ENCODE assay signal across 8 cellular contexts in genomic region chr22:29765905-29766631, GRCh38. TPM values are rescaled to one million over a fixed set of nuclear protein-coding genes. Genes with fewer than 3 reads are reported as not detected.
DNase-seq lines count a peak whose midpoint lies in the region; ATAC-seq and TF ChIP-seq lines count a peak whose summit lies in the region.

No MANE protein-coding gene starts in this region.

- H3K4me1 Mint-ChIP-seq in activated CD8-positive, alpha-beta memory T cell treated with anti-CD3 and anti-CD28 coated beads, Interleukin-2, amount 10 ng/mL, durations not matched to agents 7 days and 5 days: peaks cover 29% of the 10 kb centered on the region
- H3K4me1 Mint-ChIP-seq in activated B cell treated with CpG ODN at 0.5 μM for 24 hours: peaks cover 32% of the 10 kb centered on the region

- intact Hi-C loops in activated B cell treated with CpG ODN at 0.5 μM for 24 hours (cut with micrococcal nuclease): loop anchor here (2.0 to 5.0 kb wide), 2 partner anchors 213 to 499 kb away; partner anchors contain the start of genes EWSR1, RHBDD3 and THOC5
- intact Hi-C loops in prostate gland (cut with DNase I): loop anchor here (10.0 kb wide), 1 partner anchor 119 kb away; the partner anchor contains the start of gene MTMR3

- peak overlapping the region; percentile 88 for H3K27ac Mint-ChIP-seq in activated CD8-positive, alpha-beta memory T cell treated with anti-CD3 and anti-CD28 coated beads, Interleukin-2, amount 10 ng/mL, durations not matched to agents 7 days and 5 days
- H3K27ac Mint-ChIP-seq in activated B cell treated with CpG ODN at 0.5 μM for 24 hours: peak overlapping the region; percentile 93

- 50% methylated on average over 15 of the region's 15 CpGs for WGBS in prostate gland

- peak; percentile 55 for DNase-seq in activated CD8-positive, alpha-beta memory T cell treated with anti-CD3 and anti-CD28 coated beads, Interleukin-2, amount 10 ng/mL, durations not matched to agents 7 days and 5 days
- DNase-seq in activated CD8-positive, alpha-beta memory T cell treated with anti-CD3 and anti-CD28 coated beads for 24 hours: no peak
- DNase-seq in activated B cell treated with CpG ODN at 0.5 μM for 24 hours (no peak), fibroblast of lung (ENCODE audit: low read depth in 2 of 2) (no peak), prostate gland (ENCODE audit: low spot score) (no peak), T1000 (lab: John Stamatoyannopoulos, UW) (no peak), hippocampal formation (lab: John Stamatoyannopoulos, UW) (no peak)

- ATAC-seq in activated CD8-positive, alpha-beta memory T cell treated with anti-CD3 and anti-CD28 coated beads, Interleukin-2, amount 10 ng/mL, durations not matched to agents 7 days and 5 days: peak; percentile 9
- ATAC-seq in HG03354 (IDR thresholded peaks at IDR 0.05; ENCODE audit: poor library complexity, severe bottlenecking, unreplicated experiment) (peak; percentile 24), activated B cell treated with CpG ODN at 0.5 μM for 24 hours (ENCODE audit: low read depth) (no peak)

- peak overlapping the region; percentile 94 for H3K4me3 Mint-ChIP-seq in activated CD8-positive, alpha-beta memory T cell treated with anti-CD3 and anti-CD28 coated beads, Interleukin-2, amount 10 ng/mL, durations not matched to agents 7 days and 5 days
- peak overlapping the region; percentile 97 for H3K4me3 Mint-ChIP-seq in activated B cell treated with CpG ODN at 0.5 μM for 24 hours

- CTCF ChIA-PET in activated CD8-positive, alpha-beta memory T cell treated with anti-CD3 and anti-CD28 coated beads, Interleukin-2, amount 10 ng/mL, durations not matched to agents 7 days and 5 days (lab: Charles Lee): interaction anchor here (1.1 kb wide), 1 partner anchor 140 kb away, joined by 3 read pairs; no protein-coding TSS in a partner anchor
- CTCF ChIA-PET in activated B cell treated with CpG ODN at 0.5 μM for 24 hours (lab: Charles Lee): interaction anchor here (1.0 kb wide), 1 partner anchor 239 kb away, joined by 3 read pairs; no protein-coding TSS in a partner anchor

- H3K9me3 Mint-ChIP-seq in activated CD8-positive, alpha-beta memory T cell treated with anti-CD3 and anti-CD28 coated beads, Interleukin-2, amount 10 ng/mL, durations not matched to agents 7 days and 5 days (ENCODE audit: low read depth): no peaks in the 10 kb centered on the region
- H3K9me3 Mint-ChIP-seq in activated B cell treated with CpG ODN at 0.5 μM for 24 hours: no peaks in the 10 kb centered on the region

- H3K27ac ChIP-seq in fibroblast of lung (ENCODE audit: insufficient read depth, low read length) (peak overlapping the region; percentile 26), prostate gland (peak overlapping the region; percentile 80 to 83)

- H2AFZ ChIP-seq in fibroblast of lung (ENCODE audit: low read length): peak overlapping the region; percentile 86

- no peak for TF ChIP-seq POLR2A in prostate gland (IDR thresholded peaks at IDR 0.05)

- H3K36me3 ChIP-seq in fibroblast of lung (ENCODE audit: control insufficient read depth, insufficient read depth, low read length) (no peaks in the 10 kb centered on the region), prostate gland (peaks cover 4 to 6% of the 10 kb centered on the region in 2 donors)

- no peaks in the 10 kb centered on the region for H3K27me3 Mint-ChIP-seq in activated CD8-positive, alpha-beta memory T cell treated with anti-CD3 and anti-CD28 coated beads, Interleukin-2, amount 10 ng/mL, durations not matched to agents 7 days and 5 days
- H3K27me3 Mint-ChIP-seq in activated B cell treated with CpG ODN at 0.5 μM for 24 hours: no peaks in the 10 kb centered on the region

- peaks cover 23% of the 10 kb centered on the region for H3K36me3 Mint-ChIP-seq in activated CD8-positive, alpha-beta memory T cell treated with anti-CD3 and anti-CD28 coated beads, Interleukin-2, amount 10 ng/mL, durations not matched to agents 7 days and 5 days
- peaks cover 24% of the 10 kb centered on the region for H3K36me3 Mint-ChIP-seq in activated B cell treated with CpG ODN at 0.5 μM for 24 hours (ENCODE audit: low read depth)

- TF ChIP-seq CTCF in activated B cell treated with CpG ODN at 0.5 μM for 24 hours (IDR thresholded peaks at IDR 0.05) (no peak), fibroblast of lung (conservative IDR thresholded peaks at IDR 0.05 in 1 of 2, IDR thresholded peaks at IDR 0.05 in 1 of 2; ENCODE audit: low read depth in 1 of 2, low read length in 2 of 2) (no peak), prostate gland (IDR thresholded peaks at IDR 0.05) (no peak)

- H3K4me1 ChIP-seq in fibroblast of lung (ENCODE audit: control insufficient read depth, extremely low read depth, insufficient read depth, low read length) (peaks cover 2% of the 10 kb centered on the region), prostate gland (replicated peaks) (peaks cover 11% of the 10 kb centered on the region)

- peaks cover 18% of the 10 kb centered on the region for H3K79me2 ChIP-seq in fibroblast of lung (ENCODE audit: control insufficient read depth, insufficient read depth, low read length)

- H3K4me3 ChIP-seq in fibroblast of lung (replicated peaks in 1 of 4; ENCODE audit: control extremely low read depth in 1 of 4, insufficient read depth in 1 of 4, low read depth in 3 of 4, low read length in 4 of 4) (peak overlapping the region; percentile 59 to 99 (median 87)), prostate gland (peak overlapping the region; percentile 54 to 78)

- H4K20me1 ChIP-seq in fibroblast of lung (ENCODE audit: control insufficient read depth, extremely low read depth, insufficient read depth, low read length): no peaks in the 10 kb centered on the region

- peak overlapping the region; percentile 74 for H3K4me2 ChIP-seq in fibroblast of lung (ENCODE audit: extremely low read depth, insufficient read depth, low read length)

- no peaks in the 10 kb centered on the region for H3K9me3 ChIP-seq in fibroblast of lung (ENCODE audit: control insufficient read depth, insufficient read depth, low read depth, low read length)
- no peaks in the 10 kb centered on the region for H3K9me3 ChIP-seq in prostate gland

- H3K27me3 ChIP-seq in fibroblast of lung (ENCODE audit: control insufficient read depth, insufficient read depth, low read length) (no peaks in the 10 kb centered on the region), prostate gland (replicated peaks; ENCODE audit: insufficient read depth) (no peaks in the 10 kb centered on the region)

- peak overlapping the region; percentile 43 for H3K9ac ChIP-seq in fibroblast of lung (ENCODE audit: insufficient read depth, low read length)

- POLR2A ChIA-PET in activated B cell treated with CpG ODN at 0.5 μM for 24 hours (lab: Charles Lee): interaction anchor here (0.5 to 1.7 kb wide), 11 partner anchors 9 to 1847 kb away, joined by 3 to 5 read pairs (median 4); partner anchors contain the start of genes ASCC2, PITPNB and THOC5

RNA-seq across cellular contexts. Expression of gene ZMAT5, which starts 0.7 kb away (rescaled TPM):
- total RNA-seq in activated CD8-positive, alpha-beta memory T cell treated with anti-CD3 and anti-CD28 coated beads, Interleukin-2, amount 10 ng/mL, durations not matched to agents 7 days and 5 days: 10 to 100 TPM; 18.3 to 24.3 TPM
- total RNA-seq in activated B cell treated with CpG ODN at 0.5 μM for 24 hours (19.2 and 22.6 TPM in 2 replicates), fibroblast of lung (18.7 and 21.6 TPM in 2 replicates), prostate gland (10 to 100 TPM; 32.9 to 33.5 TPM)
- polyA plus RNA-seq in fibroblast of lung: 13.4 and 21.0 TPM in 2 replicates
- polyA plus RNA-seq in fibroblast of lung (2012): 24.0 and 32.0 TPM in 2 replicates
- polyA minus RNA-seq in fibroblast of lung (ENCODE audit: low replicate concordance): 12.8 and 17.9 TPM in 2 replicates

RNA-seq across cellular contexts. Expression of gene UQCR10, which starts 1.1 kb away (rescaled TPM):
- 10 to 100 TPM; 94.2 to 94.9 TPM for total RNA-seq in activated CD8-positive, alpha-beta memory T cell treated with anti-CD3 and anti-CD28 coated beads, Interleukin-2, amount 10 ng/mL, durations not matched to agents 7 days and 5 days
- total RNA-seq in activated B cell treated with CpG ODN at 0.5 μM for 24 hours: 68.1 and 81.7 TPM in 2 replicates
- total RNA-seq in fibroblast of lung: 80.4 and 117 TPM in 2 replicates
- polyA plus RNA-seq in fibroblast of lung: 112 and 134 TPM in 2 replicates
- 195 and 245 TPM in 2 replicates for polyA plus RNA-seq in fibroblast of lung (2012)
- 75.9 and 99.8 TPM in 2 replicates for polyA minus RNA-seq in fibroblast of lung (ENCODE audit: low replicate concordance)
- total RNA-seq in prostate gland: 100 to 1,000 TPM in 1 of 2 donors, 10 to 100 TPM in 1; 92.8 to 124 TPM

RNA-seq across cellular contexts. Expression of gene CABP7, which starts 46.3 kb away (rescaled TPM):
- not detected for total RNA-seq in activated CD8-positive, alpha-beta memory T cell treated with anti-CD3 and anti-CD28 coated beads, Interleukin-2, amount 10 ng/mL, durations not matched to agents 7 days and 5 days
- 0.07 TPM in 1 of 2 replicates, not detected in the other for total RNA-seq in activated B cell treated with CpG ODN at 0.5 μM for 24 hours
- total RNA-seq in fibroblast of lung: not detected in 2 replicates
- not detected in 2 replicates for polyA plus RNA-seq in fibroblast of lung
- polyA plus RNA-seq in fibroblast of lung (2012): 0.03 and 0.08 TPM in 2 replicates
- not detected in 2 replicates for polyA minus RNA-seq in fibroblast of lung (ENCODE audit: low replicate concordance)
- total RNA-seq in prostate gland: 1 to 10 TPM in 1 of 2 donors, not detected in 1; 1.5 TPM
